In the genomic region with DNA sequence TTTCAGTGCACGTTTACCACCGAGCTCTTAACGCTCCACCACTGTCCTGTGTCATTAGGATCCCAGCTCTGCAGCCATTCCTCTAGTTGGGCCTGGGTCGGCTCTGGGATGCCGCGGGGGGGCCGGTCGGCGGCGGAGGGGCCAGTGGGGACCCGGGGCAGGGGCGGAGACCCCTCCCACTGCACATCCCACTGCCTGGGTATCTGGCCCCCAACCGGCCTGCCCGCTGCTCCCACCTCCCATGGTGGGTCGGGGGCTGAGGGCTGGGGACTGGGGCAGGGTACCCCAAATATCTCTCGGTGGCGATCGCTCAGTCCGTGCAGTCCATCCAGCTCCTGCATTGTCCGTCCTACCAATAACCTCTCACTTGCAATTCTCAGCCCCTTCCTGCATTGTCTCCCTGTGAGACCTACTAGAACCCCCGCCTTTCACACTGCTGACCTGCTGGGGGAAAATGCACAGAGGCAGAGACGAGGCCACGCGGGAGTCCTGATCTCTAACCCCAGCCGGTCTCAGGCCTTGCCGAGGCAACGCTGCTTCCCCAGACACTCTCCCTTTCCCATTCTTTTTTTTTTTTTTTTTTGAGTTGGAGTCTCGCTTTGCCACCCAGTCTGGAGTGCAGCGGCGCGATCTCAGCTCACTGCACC, we compare ENCODE assay signal across 1 cellular context.
TF ChIP-seq lines count a peak whose summit lies in the region.

No MANE protein-coding gene starts in this region.

TF ChIP-seq in K562, 482 proteins besides CTCF, POLR2A, EP300 and RAD21 (continued from another document):
- TF ChIP-seq, protein P1, sequence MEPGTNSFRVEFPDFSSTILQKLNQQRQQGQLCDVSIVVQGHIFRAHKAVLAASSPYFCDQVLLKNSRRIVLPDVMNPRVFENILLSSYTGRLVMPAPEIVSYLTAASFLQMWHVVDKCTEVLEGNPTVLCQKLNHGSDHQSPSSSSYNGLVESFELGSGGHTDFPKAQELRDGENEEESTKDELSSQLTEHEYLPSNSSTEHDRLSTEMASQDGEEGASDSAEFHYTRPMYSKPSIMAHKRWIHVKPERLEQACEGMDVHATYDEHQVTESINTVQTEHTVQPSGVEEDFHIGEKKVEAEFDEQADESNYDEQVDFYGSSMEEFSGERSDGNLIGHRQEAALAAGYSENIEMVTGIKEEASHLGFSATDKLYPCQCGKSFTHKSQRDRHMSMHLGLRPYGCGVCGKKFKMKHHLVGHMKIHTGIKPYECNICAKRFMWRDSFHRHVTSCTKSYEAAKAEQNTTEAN (CRISPR knock-in tag; IDR thresholded peaks at IDR 0.05), result peak; percentile 21; the same call in 1 of the 2 replicates
- TF ChIP-seq ZBTB7A (IDR thresholded peaks at IDR 0.05; ENCODE audit: borderline replicate concordance, control insufficient read depth, low read depth, low read length), result peak; percentile 61; the same call in 1 of the 2 replicates
- no peak for TF ChIP-seq BHLHE40 (IDR thresholded peaks at IDR 0.05; ENCODE audit: low read length)
- TF ChIP-seq ELF2 (CRISPR knock-in tag; IDR thresholded peaks at IDR 0.05), result no peak
- TF ChIP-seq, protein P2, sequence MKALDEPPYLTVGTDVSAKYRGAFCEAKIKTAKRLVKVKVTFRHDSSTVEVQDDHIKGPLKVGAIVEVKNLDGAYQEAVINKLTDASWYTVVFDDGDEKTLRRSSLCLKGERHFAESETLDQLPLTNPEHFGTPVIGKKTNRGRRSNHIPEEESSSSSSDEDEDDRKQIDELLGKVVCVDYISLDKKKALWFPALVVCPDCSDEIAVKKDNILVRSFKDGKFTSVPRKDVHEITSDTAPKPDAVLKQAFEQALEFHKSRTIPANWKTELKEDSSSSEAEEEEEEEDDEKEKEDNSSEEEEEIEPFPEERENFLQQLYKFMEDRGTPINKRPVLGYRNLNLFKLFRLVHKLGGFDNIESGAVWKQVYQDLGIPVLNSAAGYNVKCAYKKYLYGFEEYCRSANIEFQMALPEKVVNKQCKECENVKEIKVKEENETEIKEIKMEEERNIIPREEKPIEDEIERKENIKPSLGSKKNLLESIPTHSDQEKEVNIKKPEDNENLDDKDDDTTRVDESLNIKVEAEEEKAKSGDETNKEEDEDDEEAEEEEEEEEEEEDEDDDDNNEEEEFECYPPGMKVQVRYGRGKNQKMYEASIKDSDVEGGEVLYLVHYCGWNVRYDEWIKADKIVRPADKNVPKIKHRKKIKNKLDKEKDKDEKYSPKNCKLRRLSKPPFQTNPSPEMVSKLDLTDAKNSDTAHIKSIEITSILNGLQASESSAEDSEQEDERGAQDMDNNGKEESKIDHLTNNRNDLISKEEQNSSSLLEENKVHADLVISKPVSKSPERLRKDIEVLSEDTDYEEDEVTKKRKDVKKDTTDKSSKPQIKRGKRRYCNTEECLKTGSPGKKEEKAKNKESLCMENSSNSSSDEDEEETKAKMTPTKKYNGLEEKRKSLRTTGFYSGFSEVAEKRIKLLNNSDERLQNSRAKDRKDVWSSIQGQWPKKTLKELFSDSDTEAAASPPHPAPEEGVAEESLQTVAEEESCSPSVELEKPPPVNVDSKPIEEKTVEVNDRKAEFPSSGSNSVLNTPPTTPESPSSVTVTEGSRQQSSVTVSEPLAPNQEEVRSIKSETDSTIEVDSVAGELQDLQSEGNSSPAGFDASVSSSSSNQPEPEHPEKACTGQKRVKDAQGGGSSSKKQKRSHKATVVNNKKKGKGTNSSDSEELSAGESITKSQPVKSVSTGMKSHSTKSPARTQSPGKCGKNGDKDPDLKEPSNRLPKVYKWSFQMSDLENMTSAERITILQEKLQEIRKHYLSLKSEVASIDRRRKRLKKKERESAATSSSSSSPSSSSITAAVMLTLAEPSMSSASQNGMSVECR (CRISPR knock-in tag; IDR thresholded peaks at IDR 0.05), result no peak
